27 cellular contexts compared by ENCODE assay signal in the genomic region with DNA sequence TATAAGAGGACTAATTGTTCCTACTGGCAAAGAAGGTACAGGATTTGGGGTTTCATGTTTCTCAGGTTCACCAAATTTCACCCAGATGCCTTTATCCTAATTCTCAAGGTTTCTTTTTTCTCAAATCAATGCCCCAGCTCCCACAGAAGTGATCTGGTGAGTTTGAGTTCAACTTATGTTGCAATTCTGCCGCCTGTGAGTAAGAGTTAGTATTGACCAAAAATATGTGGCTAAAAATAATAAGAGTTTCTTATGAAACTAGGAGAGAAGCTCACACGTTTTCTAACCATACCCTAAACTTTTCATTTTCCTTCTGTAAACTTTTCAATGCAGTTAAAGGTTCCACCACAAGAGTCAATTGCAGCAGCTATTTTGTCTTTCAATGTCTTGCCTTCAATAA. TPM values are rescaled to one million over a fixed set of nuclear protein-coding genes. Genes with fewer than 3 reads are reported as not detected.
DNase-seq lines count a peak whose midpoint lies in the region; ATAC-seq, FAIRE-seq and TF ChIP-seq lines count a peak whose summit lies in the region.
"Had no signal": no experiment of that assay in that cellular context is flagged by ENCODE, and none has a peak within 500 bp of the region (broad histone marks: within the 10 kb centered on the region; RNA-seq: fewer than 3 reads in every experiment).

No MANE protein-coding gene starts in this region.

- no peak overlapping the region for H3K4me2 ChIP-seq in GM23248 (ENCODE audit: unreplicated experiment)

- no peaks in the 10 kb centered on the region for H3F3A ChIP-seq in GM23248 (ENCODE audit: insufficient read depth)

- no peaks in the 10 kb centered on the region for H3K36me3 ChIP-seq in GM23248 (ENCODE audit: low read depth)
- no peaks in the 10 kb centered on the region for H3K36me3 ChIP-seq in bronchial epithelial cell (ENCODE audit: control insufficient read depth, insufficient read depth, low read length)
- H3K36me3 ChIP-seq: heart left ventricle, left lung, suprapubic skin, vagina had no signal

- in situ Hi-C loops in GM23248 (cut with MboI) = no loop called here

- no peaks in the 10 kb centered on the region for H3K27me3 ChIP-seq in GM23248 (replicated peaks; ENCODE audit: insufficient read depth)
- no peaks in the 10 kb centered on the region for H3K27me3 ChIP-seq in bronchial epithelial cell (ENCODE audit: control insufficient read depth, insufficient read depth, low read length)
- H3K27me3 ChIP-seq: heart left ventricle, left lung, suprapubic skin, vagina had no signal

- no peaks in the 10 kb centered on the region for H3K79me2 ChIP-seq in GM23248 (ENCODE audit: insufficient read depth)

- no peak overlapping the region for H2AFZ ChIP-seq in GM23248

- no peak for FAIRE-seq in bronchial epithelial cell (lab: Jason Lieb, UNC)
- FAIRE-seq: G401.6, K562, TTC549 had no signal

- H3K4me3 ChIP-seq in GM23248 (no peak overlapping the region), bronchial epithelial cell (ENCODE audit: low read depth, low read length) (no peak overlapping the region), skeletal muscle cell (ENCODE audit: low read depth, low read length) (no peak overlapping the region)
- H3K4me3 ChIP-seq: heart left ventricle, K562, left lung, suprapubic skin, vagina had no signal

- no peaks in the 10 kb centered on the region for H4K20me1 ChIP-seq in GM23248 (ENCODE audit: insufficient read depth)

- no peaks in the 10 kb centered on the region for H3K9me2 ChIP-seq in GM23248 (ENCODE audit: insufficient read depth)

- 8 to 10% methylated on average over 2 of the region's 2 CpGs for WGBS in GM23248 (ENCODE audit: low coverage in 1 of 2, low lambda C conversion rate in 2 of 2, missing lambda C conversion rate in 2 of 2), 2 experiments

- no peak for TF ChIP-seq CTCF in bronchial epithelial cell (IDR thresholded peaks at IDR 0.05; ENCODE audit: insufficient read depth, low read length, severe bottlenecking)

- intact Hi-C loops in sciatic nerve (cut with DNase I) = no loop called here

- H3K27ac ChIP-seq in GM23248 = no peak overlapping the region
- H3K27ac ChIP-seq: heart left ventricle, left lung, suprapubic skin, vagina had no signal

- no peaks in the 10 kb centered on the region for H3K9me3 ChIP-seq in GM23248 (ENCODE audit: low read depth)
- H3K9me3 ChIP-seq: heart left ventricle, left lung, suprapubic skin, vagina had no signal

- ATAC-seq in sciatic nerve = no peak
- ATAC-seq: heart left ventricle; K562; left lung; natural killer cell treated with Interleukin-12 subunit alpha and Interleukin-12 subunit beta and Interleukin-15 and Interleukin-18, amount 100 ng/mL, for 72 hours; stimulated activated effector memory CD8-positive, alpha-beta T cell treated with anti-CD3 and anti-CD28 coated beads, Interleukin-12 subunit alpha, Interleukin-12 subunit beta, amount 100 ng/mL, for 72 hours had no signal

- no peak overlapping the region for H3K9ac ChIP-seq in GM23248

- no peaks in the 10 kb centered on the region for H3K4me1 ChIP-seq in GM23248 (ENCODE audit: insufficient read depth)
- H3K4me1 ChIP-seq: heart left ventricle, left lung, suprapubic skin, vagina had no signal

- DNase-seq in GM23248 = peak; percentile 65
- peak; percentile 48 for DNase-seq in NOMO-1 treated with DMSO at 0.1 percent for 48 hours (lab: John Stamatoyannopoulos, UW; ENCODE audit: unreplicated experiment)
- peak; percentile 27 for DNase-seq in bronchial epithelial cell (ENCODE audit: low read depth)
- DNase-seq in skeletal muscle cell (ENCODE audit: low read depth) = peak; percentile 25
- DNase-seq in OCI-M2 (lab: John Stamatoyannopoulos, UW; ENCODE audit: unreplicated experiment) = no peak
- DNase-seq in sciatic nerve (ENCODE audit: low spot score) = no peak
- DNase-seq in NCI-H1417 (lab: John Stamatoyannopoulos, UW) = no peak
- DNase-seq: activated CD4-positive, alpha-beta T cell treated with anti-CD3 and anti-CD28 coated beads for 1 hour; activated gamma-delta T cell treated with Interleukin-2 at 50 U/mL for 16 hours; activated T-cell treated with anti-CD3 and anti-CD28 coated beads, Interleukin-2, amount 50 U/mL, for 1 hour; CD4-positive, alpha-beta memory T cell; cortex of kidney; DMS 273 treated with DMSO at 0.1 percent for 48 hours; heart left ventricle; left lung; NCI-H1092 treated with DMSO at 0.1 percent for 48 hours; NCI-H2107; NCI-H510A treated with DMSO at 0.1 percent for 48 hours; posterior cingulate gyrus; SHP77 treated with DMSO at 0.1 percent for 48 hours had no signal

RNA-seq across cellular contexts. Expression of a gene that starts 15.1 kb away (rescaled TPM):
- total RNA-seq in GM23248 (2014; rRNA removed; shearing (Covaris generic)) = not detected in 2 replicates
- polyA plus RNA-seq in GM23248 (2016; fragmentation: Nextera tagmentation; extraction: Ambion mirVana) = not detected in 2 replicates
- total RNA-seq in bronchial epithelial cell (under 0.01 TPM in 1 of 2 replicates, not detected in the other), sciatic nerve (not detected)
- total RNA-seq: CD4-positive, alpha-beta memory T cell; heart left ventricle; left lung; natural killer cell treated with Interleukin-12 subunit alpha and Interleukin-12 subunit beta and Interleukin-15 and Interleukin-18, amount 100 ng/mL, for 72 hours; suprapubic skin; vagina had no signal
- polyA plus RNA-seq: CD4-positive, alpha-beta memory T cell; heart left ventricle had no signal

Comparison
In these comparisons a context has a peak if more than half of its experiments do, and no peak if none do; other contexts are left out.
1. DNase-seq: peak in GM23248 (single experiment), NOMO-1 treated with DMSO at 0.1 percent for 48 hours (single experiment), bronchial epithelial cell (single experiment) and skeletal muscle cell (single experiment); none in OCI-M2 (single experiment), sciatic nerve (single experiment) and NCI-H1417 (0 of 3).